Comparison of ENCODE assay signal across 12 cellular contexts in the genomic region with DNA sequence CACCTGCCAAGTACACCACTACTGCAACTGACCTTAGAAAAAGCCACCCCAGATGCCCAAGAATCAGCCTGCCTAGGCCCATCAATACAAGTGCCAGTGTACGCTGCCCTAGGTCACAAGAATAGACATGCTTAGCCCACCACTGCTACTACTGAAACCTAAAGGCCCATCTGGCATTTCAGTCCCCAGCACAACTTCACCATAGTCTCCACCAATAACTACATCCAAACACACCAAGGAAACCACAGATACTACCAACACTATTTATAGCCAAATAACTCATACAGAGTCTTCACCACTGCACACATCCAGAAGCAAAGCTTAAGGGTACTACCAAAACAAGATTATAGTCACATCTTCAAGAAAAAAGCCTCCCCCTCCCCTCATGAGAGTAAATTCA. TPM values are rescaled to one million over a fixed set of nuclear protein-coding genes. Genes with fewer than 3 reads are reported as not detected.
A peak's percentile ranks its signal among the peaks of the same experiment; 100 is the strongest.
DNase-seq lines count a peak whose midpoint lies in the region; ATAC-seq and TF ChIP-seq lines count a peak whose summit lies in the region.
"Had no signal": no experiment of that assay in that cellular context is flagged by ENCODE, and none has a peak within 500 bp of the region (broad histone marks: within the 10 kb centered on the region; RNA-seq: fewer than 3 reads in every experiment).

No MANE protein-coding gene starts in this region.

- ATAC-seq in GM18517 (IDR thresholded peaks at IDR 0.05; ENCODE audit: unreplicated experiment) (peak; percentile 89), GM21619 (IDR thresholded peaks at IDR 0.05; ENCODE audit: unreplicated experiment) (peak; percentile 58), HG03432 (IDR thresholded peaks at IDR 0.05; ENCODE audit: unreplicated experiment) (peak; percentile 82), naive B cell (ENCODE audit: low read depth in 2 of 2) (no peak)
- no peak for ATAC-seq in stimulated activated naive CD8-positive, alpha-beta T cell treated with anti-CD3 and anti-CD28 coated beads, Interleukin-15, Interleukin-2, amounts not matched to agents 100 U/mL and 50 U/mL, for 24 hours

- peaks cover 0 to 29% of the 10 kb centered on the region in 2 donors for H3K36me3 Mint-ChIP-seq in naive B cell

- peak overlapping the region in 3 of 8 donors; percentile 9 to 18 (median 11) for H3K4me3 Mint-ChIP-seq in naive B cell
- H3K4me3 Mint-ChIP-seq: CD4-positive, alpha-beta memory T cell had no signal

- no peaks in the 10 kb centered on the region for H3K27me3 ChIP-seq in thyroid gland

- DNase-seq in naive B cell: no peak
- no peak for DNase-seq in stimulated activated naive CD8-positive, alpha-beta T cell treated with anti-CD3 and anti-CD28 coated beads, Interleukin-15, Interleukin-2, amounts not matched to agents 100 U/mL and 50 U/mL, for 24 hours
- DNase-seq in GF-D8 (lab: John Stamatoyannopoulos, UW): no peak
- no peak for DNase-seq in thyroid gland
- DNase-seq in anterior cingulate cortex (lab: John Stamatoyannopoulos, UW): no peak
- DNase-seq: activated effector memory CD4-positive, alpha-beta T cell treated with anti-CD3 and anti-CD28 coated beads, Interleukin-2, amount 50 U/mL, for 16 hours; CD4-positive, alpha-beta memory T cell had no signal

- no peak overlapping the region for H3K4me3 ChIP-seq in thyroid gland (replicated peaks in 1 of 3)

- intact Hi-C loops in thyroid gland (cut with DNase I): no loop called here

- no peaks in the 10 kb centered on the region for H3K36me3 ChIP-seq in thyroid gland

- TF ChIP-seq POLR2A in thyroid gland (IDR thresholded peaks at IDR 0.05): no peak

- H3K9me3 ChIP-seq in thyroid gland: no peaks in the 10 kb centered on the region

- no peaks in the 10 kb centered on the region for H3K4me1 ChIP-seq in thyroid gland

- H3K4me1 Mint-ChIP-seq in naive B cell: peaks cover 10 to 16% (median 14%) of the 10 kb centered on the region in 3 donors

- TF ChIP-seq CTCF in thyroid gland (IDR thresholded peaks at IDR 0.05): no peak

- no peak overlapping the region for H3K27ac ChIP-seq in thyroid gland

- peaks cover 0 to 36% (median 21%) of the 10 kb centered on the region in 7 donors for H3K9me3 Mint-ChIP-seq in naive B cell

- H3K27ac Mint-ChIP-seq in naive B cell: peak overlapping the region in 4 of 6 donors; percentile 3 to 40 (median 18)
- H3K27ac Mint-ChIP-seq: CD4-positive, alpha-beta memory T cell had no signal

- 100% methylated on average over 1 of the region's 1 CpG for WGBS in thyroid gland, 2 donors

- peaks cover 5 to 7% (median 6%) of the 10 kb centered on the region in 3 donors for H3K27me3 Mint-ChIP-seq in naive B cell

RNA-seq across cellular contexts. Expression of a gene that starts 28.2 kb away (rescaled TPM):
- polyA plus RNA-seq in naive B cell (ENCODE audit: low read depth in 6 of 6): 10 to 100 TPM in 1 of 6 donors, not detected in 5; 25.7 TPM
- not detected for total RNA-seq in thyroid gland
- total RNA-seq: CD4-positive, alpha-beta memory T cell; fibroblast of lung; H1 had no signal
- polyA plus RNA-seq: CD4-positive, alpha-beta memory T cell; fibroblast of lung; H1 had no signal

RNA-seq across cellular contexts. Expression of a gene that starts 30.1 kb away (rescaled TPM):
- polyA plus RNA-seq in naive B cell (ENCODE audit: low read depth in 6 of 6): 1 to 10 TPM in 5 of 6 donors, not detected in 1; 2.2 to 5.6 (median 2.6) TPM
- 1 to 10 TPM in 2 of 4 donors, under 1 TPM in 1, not detected in 1; 0.63 to 4.5 (median 1.0) TPM for total RNA-seq in thyroid gland
- total RNA-seq: CD4-positive, alpha-beta memory T cell; fibroblast of lung; H1 had no signal
- polyA plus RNA-seq: CD4-positive, alpha-beta memory T cell; H1 had no signal

RNA-seq across cellular contexts. Expression of a gene that starts 55.4 kb away (rescaled TPM):
- 100 to 1,000 TPM in 1 of 6 donors, 10 to 100 TPM in 4, 1 to 10 TPM in 1; 9.1 to 124 (median 44.8) TPM for polyA plus RNA-seq in naive B cell (ENCODE audit: low read depth in 6 of 6)
- not detected for total RNA-seq in thyroid gland
- total RNA-seq: fibroblast of lung had no signal
- polyA plus RNA-seq: fibroblast of lung had no signal

Comparison
In these comparisons a context has a peak if more than half of its experiments do, and no peak if none do; other contexts are left out.
1. ATAC-seq: peak in GM18517 (single experiment), GM21619 (single experiment) and HG03432 (single experiment); none in naive B cell (0 of 2) and stimulated activated naive CD8-positive, alpha-beta T cell treated with anti-CD3 and anti-CD28 coated beads, Interleukin-15, Interleukin-2, amounts not matched to agents 100 U/mL and 50 U/mL, for 24 hours (single experiment).